8 cellular contexts compared by ENCODE assay signal in the genomic region with DNA sequence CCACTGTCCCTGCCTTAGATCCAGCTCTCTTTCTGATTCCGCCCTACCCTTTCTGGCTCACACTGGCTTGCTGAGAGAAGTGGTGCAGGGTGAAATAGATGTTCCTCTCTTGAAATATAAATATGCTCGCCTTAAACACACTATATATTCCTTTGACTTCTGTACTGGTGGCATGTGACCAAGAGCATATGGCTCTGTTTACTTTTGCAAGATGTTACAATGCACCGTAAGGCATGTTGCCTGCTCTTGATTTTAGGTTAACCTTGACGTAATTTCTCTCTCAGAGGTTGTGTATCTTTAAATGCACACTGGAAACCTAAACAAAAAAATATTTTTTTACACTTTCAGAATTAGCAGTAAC. TPM values are rescaled to one million over a fixed set of nuclear protein-coding genes. Genes with fewer than 3 reads are reported as not detected.
DNase-seq lines count a peak whose midpoint lies in the region; ATAC-seq, FAIRE-seq and TF ChIP-seq lines count a peak whose summit lies in the region.

No MANE protein-coding gene starts in this region.

- H3K9me3 ChIP-seq in BE2C (no peaks in the 10 kb centered on the region), aorta (ENCODE audit: control insufficient read depth, low read length) (no peaks in the 10 kb centered on the region)

- H3K4me1 ChIP-seq in BE2C (no peaks in the 10 kb centered on the region), aorta (ENCODE audit: control insufficient read depth in 1 of 2, insufficient read depth in 2 of 2, low read length in 2 of 2) (no peaks in the 10 kb centered on the region)

- TF ChIP-seq CTCF in BE2C (IDR thresholded peaks at IDR 0.05; ENCODE audit: low read depth, low read length) (no peak), lower leg skin (IDR thresholded peaks at IDR 0.05) (no peak)

- 5 to 13% methylated on average over 4 of the region's 4 CpGs for WGBS in lower leg skin, 2 donors
- 13% methylated on average over 4 of the region's 4 CpGs for WGBS in aorta, 2 donors

- intact Hi-C loops in lower leg skin (cut with DNase I; ENCODE audit: low total_unique reads) (no loop called here), aorta (cut with DNase I) (loop anchor here in 1 of 2 donors (1.0 kb wide), 1 partner anchor 491 kb away; no protein-coding TSS in a partner anchor)

- H3K27me3 Mint-ChIP-seq in activated naive CD8-positive, alpha-beta T cell = peaks cover 27% of the 10 kb centered on the region

- H3K4me1 Mint-ChIP-seq in activated naive CD8-positive, alpha-beta T cell (ENCODE audit: low read depth) = peaks cover 60% of the 10 kb centered on the region

- peak overlapping the region; percentile 74 for H3K27ac Mint-ChIP-seq in activated naive CD8-positive, alpha-beta T cell

- no peaks in the 10 kb centered on the region for H3K36me3 ChIP-seq in BE2C
- H3K36me3 ChIP-seq in H7 (replicated peaks; ENCODE audit: control insufficient read depth, insufficient read depth, low read length) = no peaks in the 10 kb centered on the region
- no peaks in the 10 kb centered on the region for H3K36me3 ChIP-seq in aorta (ENCODE audit: control insufficient read depth in 1 of 2, insufficient read depth in 2 of 2, low read length in 1 of 2)

- H3K27ac ChIP-seq in aorta (ENCODE audit: low read depth in 1 of 2, low read length in 2 of 2) = no peak overlapping the region

- no peak for TF ChIP-seq POLR2A in lower leg skin (IDR thresholded peaks at IDR 0.05)
- TF ChIP-seq POLR2A in GM12892 (IDR thresholded peaks at IDR 0.05; ENCODE audit: low read depth, low read length) = no peak

- H3K9me3 Mint-ChIP-seq in activated naive CD8-positive, alpha-beta T cell (ENCODE audit: low read depth) = peaks cover 6% of the 10 kb centered on the region

- H3K4me3 ChIP-seq in BE2C (ENCODE audit: low read depth, low read length) = peak overlapping the region; percentile 85
- H3K4me3 ChIP-seq in H7 (ENCODE audit: insufficient read depth, low read depth, low read length) = peak overlapping the region; percentile 82
- H3K4me3 ChIP-seq in lower leg skin (ENCODE audit: low read depth, poor library complexity, severe bottlenecking) = peak overlapping the region; percentile 86
- peak overlapping the region; percentile 39 to 89 for H3K4me3 ChIP-seq in aorta (ENCODE audit: low read length in 2 of 2)

- H3K4me3 Mint-ChIP-seq in activated naive CD8-positive, alpha-beta T cell = peak overlapping the region; percentile 94

- FAIRE-seq in GM12892 (lab: Jason Lieb, UNC) = no peak

- ATAC-seq in aorta (ENCODE audit: low FRiP score) = no peak
- no peak for ATAC-seq in HG02938 (IDR thresholded peaks at IDR 0.05; ENCODE audit: unreplicated experiment)

- DNase-seq in BE2C (no peak), H7 (no peak), lower leg skin (ENCODE audit: low spot score in 2 of 2) (no peak), aorta (no peak), GM12892 (ENCODE audit: insufficient read length) (no peak), GDM1 (lab: John Stamatoyannopoulos, UW) (no peak)

- no peaks in the 10 kb centered on the region for H3K27me3 ChIP-seq in BE2C
- peaks cover 36% of the 10 kb centered on the region for H3K27me3 ChIP-seq in H7 (ENCODE audit: control insufficient read depth, insufficient read depth, low read length)
- H3K27me3 ChIP-seq in aorta (ENCODE audit: control insufficient read depth in 1 of 2, insufficient read depth in 2 of 2, low read length in 1 of 2) = no peaks in the 10 kb centered on the region

- H3K36me3 Mint-ChIP-seq in activated naive CD8-positive, alpha-beta T cell = peaks cover 9% of the 10 kb centered on the region

RNA-seq across cellular contexts. Expression of gene RSRC1, which starts 0.7 kb away (rescaled TPM):
- 46.9 TPM for polyA plus RNA-seq in BE2C (2012; ENCODE audit: insufficient read depth, insufficient read length, low read depth)
- 21.7 and 26.9 TPM in 2 replicates for total RNA-seq in H7 (2014; rRNA removed; shearing (Covaris generic))
- total RNA-seq in lower leg skin (10 to 100 TPM; 23.5 to 31.8 (median 26.6) TPM), aorta (10 to 100 TPM; 30.7 to 39.4 TPM)
- polyA plus RNA-seq in aorta = 10 to 100 TPM; 17.3 to 26.2 TPM
- polyA plus RNA-seq in GM12892 (2012; ENCODE audit: missing spikeins) = 33.7 TPM

RNA-seq across cellular contexts. Expression of gene SHOX2, which starts 4.4 kb away (rescaled TPM):
- 60.4 TPM for polyA plus RNA-seq in BE2C (2012; ENCODE audit: insufficient read depth, insufficient read length, low read depth)
- not detected in 2 replicates for total RNA-seq in H7 (2014; rRNA removed; shearing (Covaris generic))
- total RNA-seq in lower leg skin = 1 to 10 TPM; 1.2 to 2.7 (median 1.9) TPM
- 1 to 10 TPM in 1 of 2 donors, under 1 TPM in 1; 0.78 to 2.7 TPM for total RNA-seq in aorta
- polyA plus RNA-seq in aorta = 1 to 10 TPM; 1.1 to 2.6 TPM
- 0.17 TPM for polyA plus RNA-seq in GM12892 (2012; ENCODE audit: missing spikeins)
